ENCODE assay signal across 28 cellular contexts in the genomic region with DNA sequence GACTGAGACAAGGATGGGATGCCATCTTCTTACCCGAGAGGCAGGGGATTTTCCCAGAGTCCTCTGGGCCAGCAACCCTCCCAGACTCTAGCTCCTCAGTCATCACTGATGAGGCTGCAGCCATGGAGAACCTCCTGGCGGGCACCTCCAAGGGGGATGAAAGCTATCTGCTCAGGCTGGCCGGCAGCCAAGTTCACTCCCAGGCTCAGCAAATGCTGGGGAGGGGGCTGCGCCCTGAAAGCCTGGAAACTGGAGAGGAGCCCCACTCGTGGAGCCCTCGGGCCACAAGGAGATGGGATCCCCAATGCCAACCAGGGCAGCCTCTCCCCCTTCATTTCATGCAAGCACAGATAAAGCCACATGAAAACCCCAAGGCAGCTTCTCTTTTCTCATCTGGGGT.
"Had no signal": no experiment of that assay in that cellular context is flagged by ENCODE, and none has a peak within 500 bp of the region (broad histone marks: within the 10 kb centered on the region; RNA-seq: fewer than 3 reads in every experiment).

No MANE protein-coding gene starts in this region.

- DNase-seq: dermis blood vessel endothelial cell; effector memory CD8-positive, alpha-beta T cell; erythroblast; esophagus squamous epithelium; foreskin melanocyte; glutamatergic neuron; hypothalamus; immature natural killer cell; islet precursor cell; kidney glomerular epithelial cell; left colon; nucleus accumbens; sigmoid colon; stimulated activated CD4-positive, alpha-beta T cell treated with anti-CD3 and anti-CD28 coated beads, Interleukin-2, amount 100 ng/mL, for 24 hours; stimulated activated CD4-positive, alpha-beta T cell treated with anti-CD3 and anti-CD28 coated beads, Interleukin-4, amount 100 ng/mL, for 24 hours; stimulated activated naive CD4-positive, alpha-beta T cell treated with Interleukin-2 at 50 U/mL for 16 hours; stomach; thyroid gland; trophoblast cell had no signal

- H2AFZ ChIP-seq: neural progenitor cell had no signal

- H3K27me3 ChIP-seq: neural progenitor cell, right atrium auricular region, thyroid gland, vagina had no signal

- H3K27ac ChIP-seq: coronary artery, esophagus squamous epithelium, neural progenitor cell, prostate gland, right atrium auricular region, sigmoid colon, stomach, thyroid gland, vagina had no signal

- H3K4me1 ChIP-seq: esophagus squamous epithelium, neural progenitor cell, prostate gland, right atrium auricular region, sigmoid colon, stomach, vagina had no signal

- H3K9me3 Mint-ChIP-seq: effector memory CD8-positive, alpha-beta T cell; immature natural killer cell; memory B cell; nephron; neural progenitor cell; stimulated activated effector memory CD8-positive, alpha-beta T cell treated with anti-CD3 and anti-CD28 coated beads, Interleukin-12 subunit alpha, Interleukin-12 subunit beta, amount 100 ng/mL, for 72 hours had no signal

- H3K4me3 ChIP-seq: coronary artery, esophagus squamous epithelium, lung, neural progenitor cell, prostate gland, right atrium auricular region, sigmoid colon, stomach, thyroid gland, vagina had no signal

- H3K4me2 ChIP-seq: neural progenitor cell had no signal

- H3K36me3 Mint-ChIP-seq: immature natural killer cell; memory B cell; neural progenitor cell; stimulated activated effector memory CD8-positive, alpha-beta T cell treated with anti-CD3 and anti-CD28 coated beads, Interleukin-12 subunit alpha, Interleukin-12 subunit beta, amount 100 ng/mL, for 72 hours had no signal

- H3K4me3 Mint-ChIP-seq: effector memory CD8-positive, alpha-beta T cell; immature natural killer cell; memory B cell; nephron; neural progenitor cell; stimulated activated effector memory CD8-positive, alpha-beta T cell treated with anti-CD3 and anti-CD28 coated beads, Interleukin-12 subunit alpha, Interleukin-12 subunit beta, amount 100 ng/mL, for 72 hours had no signal

- H3K9ac ChIP-seq: neural progenitor cell had no signal

- H3K36me3 ChIP-seq: esophagus squamous epithelium, neural progenitor cell, prostate gland, right atrium auricular region, sigmoid colon, stomach, thyroid gland, vagina had no signal

- H3K9me3 ChIP-seq: esophagus squamous epithelium, prostate gland, right atrium auricular region, sigmoid colon, stomach, thyroid gland, vagina had no signal

- H3K4me1 Mint-ChIP-seq: immature natural killer cell, nephron had no signal

- ATAC-seq: effector memory CD8-positive, alpha-beta T cell; left colon; stimulated activated effector memory CD8-positive, alpha-beta T cell treated with anti-CD3 and anti-CD28 coated beads, Interleukin-12 subunit alpha, Interleukin-12 subunit beta, amount 100 ng/mL, for 72 hours had no signal

- H3K27ac Mint-ChIP-seq: effector memory CD8-positive, alpha-beta T cell; immature natural killer cell; memory B cell; nephron had no signal
